1 cellular context compared by ENCODE assay signal in the genomic region with DNA sequence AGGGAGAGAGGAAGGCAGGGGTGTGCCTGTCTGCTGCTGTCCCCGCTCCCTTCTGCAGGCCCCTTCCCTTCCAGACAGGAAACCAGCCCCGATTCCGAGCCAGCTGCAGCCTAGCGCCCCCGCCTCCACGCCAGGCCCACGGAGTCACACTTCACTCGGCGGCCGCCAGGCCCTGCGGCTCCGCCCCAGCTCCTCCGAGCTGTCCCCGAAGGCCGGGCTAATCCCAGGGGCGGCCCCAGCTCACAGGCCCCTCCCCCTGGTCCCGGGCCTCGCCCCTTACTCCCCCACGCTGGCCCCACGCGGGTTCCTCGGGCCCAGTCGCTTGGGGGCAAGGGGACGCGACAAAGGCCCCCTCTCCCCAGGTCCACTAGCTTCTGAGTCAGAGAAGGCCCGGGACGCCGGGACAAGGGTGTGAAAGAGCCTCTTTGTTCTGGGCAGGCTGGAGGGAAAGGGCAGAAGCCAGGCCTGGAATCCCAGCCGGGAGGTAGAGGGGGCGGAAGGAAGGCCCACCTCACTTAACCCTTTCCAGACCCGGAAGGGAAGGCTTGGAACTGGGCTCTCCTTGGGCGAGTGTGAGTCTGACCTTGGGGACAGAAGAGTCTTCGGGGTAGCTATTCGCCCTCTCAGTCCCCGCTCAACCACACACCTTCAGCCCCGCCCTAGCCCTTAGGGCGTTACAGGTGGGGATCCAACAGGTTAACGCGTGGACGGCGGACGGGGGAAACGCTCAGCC.
TF ChIP-seq lines count a peak whose summit lies in the region.

No MANE protein-coding gene starts in this region.

TF ChIP-seq in K562, 482 proteins besides CTCF, POLR2A, EP300 and RAD21 (continued from another document and continues in another):
- TF ChIP-seq, protein P1, sequence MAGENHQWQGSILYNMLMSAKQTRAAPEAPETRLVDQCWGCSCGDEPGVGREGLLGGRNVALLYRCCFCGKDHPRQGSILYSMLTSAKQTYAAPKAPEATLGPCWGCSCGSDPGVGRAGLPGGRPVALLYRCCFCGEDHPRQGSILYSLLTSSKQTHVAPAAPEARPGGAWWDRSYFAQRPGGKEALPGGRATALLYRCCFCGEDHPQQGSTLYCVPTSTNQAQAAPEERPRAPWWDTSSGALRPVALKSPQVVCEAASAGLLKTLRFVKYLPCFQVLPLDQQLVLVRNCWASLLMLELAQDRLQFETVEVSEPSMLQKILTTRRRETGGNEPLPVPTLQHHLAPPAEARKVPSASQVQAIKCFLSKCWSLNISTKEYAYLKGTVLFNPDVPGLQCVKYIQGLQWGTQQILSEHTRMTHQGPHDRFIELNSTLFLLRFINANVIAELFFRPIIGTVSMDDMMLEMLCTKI (IDR thresholded peaks at IDR 0.05; ENCODE audit: partially characterized antibody): no peak
- TF ChIP-seq HES1 (IDR thresholded peaks at IDR 0.05; ENCODE audit: low read depth): no peak
- no peak for TF ChIP-seq MBD2 (IDR thresholded peaks at IDR 0.05; ENCODE audit: borderline replicate concordance, low read depth)
- no peak for TF ChIP-seq ZSCAN29 (IDR thresholded peaks at IDR 0.05)
- no peak for TF ChIP-seq ZNF717 (CRISPR knock-in tag; IDR thresholded peaks at IDR 0.05)
- TF ChIP-seq TAF9B (IDR thresholded peaks at IDR 0.05; ENCODE audit: partially characterized antibody): no peak
- no peak for TF ChIP-seq CBFA2T3 (IDR thresholded peaks at IDR 0.05)
- TF ChIP-seq ZNF695 (CRISPR knock-in tag; IDR thresholded peaks at IDR 0.05): no peak
- TF ChIP-seq ZBTB9 (CRISPR knock-in tag; IDR thresholded peaks at IDR 0.05): no peak
- peak; percentile 83 for TF ChIP-seq RBFOX2 (IDR thresholded peaks at IDR 0.05; ENCODE audit: low read depth, low read length)
- no peak for TF ChIP-seq MTF1 (CRISPR knock-in tag; IDR thresholded peaks at IDR 0.05; ENCODE audit: borderline replicate concordance)
- no peak for TF ChIP-seq COPS2 (conservative IDR thresholded peaks at IDR 0.05)
- no peak for TF ChIP-seq ZC3H4 (CRISPR knock-in tag; IDR thresholded peaks at IDR 0.05; ENCODE audit: borderline replicate concordance)
- no peak for TF ChIP-seq ZNF134 (CRISPR knock-in tag; conservative IDR thresholded peaks at IDR 0.05)
- TF ChIP-seq, protein P2, sequence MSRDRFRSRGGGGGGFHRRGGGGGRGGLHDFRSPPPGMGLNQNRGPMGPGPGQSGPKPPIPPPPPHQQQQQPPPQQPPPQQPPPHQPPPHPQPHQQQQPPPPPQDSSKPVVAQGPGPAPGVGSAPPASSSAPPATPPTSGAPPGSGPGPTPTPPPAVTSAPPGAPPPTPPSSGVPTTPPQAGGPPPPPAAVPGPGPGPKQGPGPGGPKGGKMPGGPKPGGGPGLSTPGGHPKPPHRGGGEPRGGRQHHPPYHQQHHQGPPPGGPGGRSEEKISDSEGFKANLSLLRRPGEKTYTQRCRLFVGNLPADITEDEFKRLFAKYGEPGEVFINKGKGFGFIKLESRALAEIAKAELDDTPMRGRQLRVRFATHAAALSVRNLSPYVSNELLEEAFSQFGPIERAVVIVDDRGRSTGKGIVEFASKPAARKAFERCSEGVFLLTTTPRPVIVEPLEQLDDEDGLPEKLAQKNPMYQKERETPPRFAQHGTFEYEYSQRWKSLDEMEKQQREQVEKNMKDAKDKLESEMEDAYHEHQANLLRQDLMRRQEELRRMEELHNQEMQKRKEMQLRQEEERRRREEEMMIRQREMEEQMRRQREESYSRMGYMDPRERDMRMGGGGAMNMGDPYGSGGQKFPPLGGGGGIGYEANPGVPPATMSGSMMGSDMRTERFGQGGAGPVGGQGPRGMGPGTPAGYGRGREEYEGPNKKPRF (IDR thresholded peaks at IDR 0.05; ENCODE audit: low read depth, low read length): no peak
- no peak for TF ChIP-seq ZNF133 (CRISPR knock-in tag; IDR thresholded peaks at IDR 0.05)
- TF ChIP-seq, protein P3, sequence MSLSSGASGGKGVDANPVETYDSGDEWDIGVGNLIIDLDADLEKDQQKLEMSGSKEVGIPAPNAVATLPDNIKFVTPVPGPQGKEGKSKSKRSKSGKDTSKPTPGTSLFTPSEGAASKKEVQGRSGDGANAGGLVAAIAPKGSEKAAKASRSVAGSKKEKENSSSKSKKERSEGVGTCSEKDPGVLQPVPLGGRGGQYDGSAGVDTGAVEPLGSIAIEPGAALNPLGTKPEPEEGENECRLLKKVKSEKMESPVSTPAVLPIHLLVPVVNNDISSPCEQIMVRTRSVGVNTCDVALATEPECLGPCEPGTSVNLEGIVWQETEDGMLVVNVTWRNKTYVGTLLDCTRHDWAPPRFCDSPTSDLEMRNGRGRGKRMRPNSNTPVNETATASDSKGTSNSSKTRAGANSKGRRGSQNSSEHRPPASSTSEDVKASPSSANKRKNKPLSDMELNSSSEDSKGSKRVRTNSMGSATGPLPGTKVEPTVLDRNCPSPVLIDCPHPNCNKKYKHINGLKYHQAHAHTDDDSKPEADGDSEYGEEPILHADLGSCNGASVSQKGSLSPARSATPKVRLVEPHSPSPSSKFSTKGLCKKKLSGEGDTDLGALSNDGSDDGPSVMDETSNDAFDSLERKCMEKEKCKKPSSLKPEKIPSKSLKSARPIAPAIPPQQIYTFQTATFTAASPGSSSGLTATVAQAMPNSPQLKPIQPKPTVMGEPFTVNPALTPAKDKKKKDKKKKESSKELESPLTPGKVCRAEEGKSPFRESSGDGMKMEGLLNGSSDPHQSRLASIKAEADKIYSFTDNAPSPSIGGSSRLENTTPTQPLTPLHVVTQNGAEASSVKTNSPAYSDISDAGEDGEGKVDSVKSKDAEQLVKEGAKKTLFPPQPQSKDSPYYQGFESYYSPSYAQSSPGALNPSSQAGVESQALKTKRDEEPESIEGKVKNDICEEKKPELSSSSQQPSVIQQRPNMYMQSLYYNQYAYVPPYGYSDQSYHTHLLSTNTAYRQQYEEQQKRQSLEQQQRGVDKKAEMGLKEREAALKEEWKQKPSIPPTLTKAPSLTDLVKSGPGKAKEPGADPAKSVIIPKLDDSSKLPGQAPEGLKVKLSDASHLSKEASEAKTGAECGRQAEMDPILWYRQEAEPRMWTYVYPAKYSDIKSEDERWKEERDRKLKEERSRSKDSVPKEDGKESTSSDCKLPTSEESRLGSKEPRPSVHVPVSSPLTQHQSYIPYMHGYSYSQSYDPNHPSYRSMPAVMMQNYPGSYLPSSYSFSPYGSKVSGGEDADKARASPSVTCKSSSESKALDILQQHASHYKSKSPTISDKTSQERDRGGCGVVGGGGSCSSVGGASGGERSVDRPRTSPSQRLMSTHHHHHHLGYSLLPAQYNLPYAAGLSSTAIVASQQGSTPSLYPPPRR (CRISPR knock-in tag; IDR thresholded peaks at IDR 0.05; ENCODE audit: borderline replicate concordance): no peak
- TF ChIP-seq ZFPM2 (CRISPR knock-in tag; IDR thresholded peaks at IDR 0.05): no peak
- TF ChIP-seq MCM5 (IDR thresholded peaks at IDR 0.05; ENCODE audit: low read depth): no peak
- TF ChIP-seq, protein P4, sequence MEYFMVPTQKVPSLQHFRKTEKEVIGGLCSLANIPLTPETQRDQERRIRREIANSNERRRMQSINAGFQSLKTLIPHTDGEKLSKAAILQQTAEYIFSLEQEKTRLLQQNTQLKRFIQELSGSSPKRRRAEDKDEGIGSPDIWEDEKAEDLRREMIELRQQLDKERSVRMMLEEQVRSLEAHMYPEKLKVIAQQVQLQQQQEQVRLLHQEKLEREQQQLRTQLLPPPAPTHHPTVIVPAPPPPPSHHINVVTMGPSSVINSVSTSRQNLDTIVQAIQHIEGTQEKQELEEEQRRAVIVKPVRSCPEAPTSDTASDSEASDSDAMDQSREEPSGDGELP (CRISPR knock-in tag; IDR thresholded peaks at IDR 0.05; ENCODE audit: borderline replicate concordance): peak; percentile 92
- TF ChIP-seq NFIC (IDR thresholded peaks at IDR 0.05): peak; percentile 39
- no peak for TF ChIP-seq MAFF (IDR thresholded peaks at IDR 0.05; ENCODE audit: low read length)
- TF ChIP-seq CHCHD3 (CRISPR knock-in tag; IDR thresholded peaks at IDR 0.05): no peak
- peak; percentile 45; the same call in 1 of the 2 replicates for TF ChIP-seq ARID1B (IDR thresholded peaks at IDR 0.05)
- TF ChIP-seq BRF2 (IDR thresholded peaks at IDR 0.05; ENCODE audit: borderline replicate concordance, insufficient read depth, insufficient read length): no peak
- TF ChIP-seq SRF (CRISPR knock-in tag; IDR thresholded peaks at IDR 0.05): no peak
- TF ChIP-seq HIVEP1 (CRISPR knock-in tag; IDR thresholded peaks at IDR 0.05): no peak
- no peak for TF ChIP-seq FOXA1 (IDR thresholded peaks at IDR 0.05; ENCODE audit: borderline replicate concordance)
- no peak for TF ChIP-seq RBM14 (IDR thresholded peaks at IDR 0.05; ENCODE audit: borderline replicate concordance, insufficient read depth, low read depth, low read length)
- TF ChIP-seq CCNT2 (IDR thresholded peaks at IDR 0.05; ENCODE audit: borderline replicate concordance, extremely low read depth, insufficient read length, low read depth, low read length): peak; percentile 68
- no peak for TF ChIP-seq BRF1 (IDR thresholded peaks at IDR 0.05; ENCODE audit: borderline replicate concordance, extremely low read depth, insufficient read length)
- no peak for TF ChIP-seq ARHGAP35 (IDR thresholded peaks at IDR 0.05; ENCODE audit: partially characterized antibody)
- TF ChIP-seq RBBP5 (IDR thresholded peaks at IDR 0.05; ENCODE audit: borderline replicate concordance, insufficient read depth, low read length, poor library complexity, severe bottlenecking): no peak
- no peak for TF ChIP-seq CLOCK (CRISPR knock-in tag; IDR thresholded peaks at IDR 0.05; ENCODE audit: borderline replicate concordance)
- no peak for TF ChIP-seq TAF7 (tag; IDR thresholded peaks at IDR 0.05)
